ENCODE assay signal across 14 cellular contexts in the genomic region with DNA sequence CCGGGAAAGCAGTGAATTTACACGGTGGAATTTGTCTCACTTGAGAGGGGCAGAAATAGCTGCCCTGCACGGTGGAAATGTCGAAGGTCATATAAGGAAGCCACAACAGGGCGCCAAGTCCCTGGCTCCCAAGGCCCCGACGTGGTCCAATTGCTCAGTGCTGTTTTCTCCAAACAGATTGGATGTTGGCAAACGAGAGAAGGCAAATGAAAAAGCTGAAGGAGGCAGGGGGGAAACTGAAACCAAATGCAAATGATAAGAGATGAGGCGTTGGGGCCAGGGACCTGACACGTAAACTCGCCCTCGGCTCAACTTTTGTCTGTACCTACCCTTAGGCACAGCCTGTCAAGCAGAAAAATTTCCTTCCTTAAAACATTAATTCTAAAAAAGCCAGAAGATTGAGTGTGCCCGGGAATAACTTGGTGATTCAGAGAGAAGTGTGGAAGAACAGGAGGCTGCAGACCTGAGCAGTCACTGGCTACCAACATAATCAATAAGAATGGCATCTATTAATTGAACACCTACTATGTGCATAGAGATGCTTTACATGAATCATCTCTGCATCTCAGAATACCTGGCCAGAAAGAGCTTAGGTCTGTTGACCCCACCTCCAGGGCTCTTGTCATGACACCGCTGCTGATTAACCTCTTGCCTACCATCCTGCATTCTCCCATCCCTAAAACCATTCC. TPM values are rescaled to one million over a fixed set of nuclear protein-coding genes. Genes with fewer than 3 reads are reported as not detected.
A peak's percentile ranks its signal among the peaks of the same experiment; 100 is the strongest.
DNase-seq lines count a peak whose midpoint lies in the region; TF ChIP-seq lines count a peak whose summit lies in the region.
"Had no signal": no experiment of that assay in that cellular context is flagged by ENCODE, and none has a peak within 500 bp of the region (broad histone marks: within the 10 kb centered on the region; RNA-seq: fewer than 3 reads in every experiment).

No MANE protein-coding gene starts in this region.

- in situ Hi-C loops in G401 (cut with HindIII; ENCODE audit: low sequenced_read_pairs): no loop called here

- H4K91ac ChIP-seq in neuronal stem cell (ENCODE audit: low read depth, low read length, poor library complexity): no peak overlapping the region

- no CpG with 5 or more reads among the region's 14 CpGs for WGBS in neuronal stem cell (ENCODE audit: extremely low coverage in 2 of 2, insufficient read length in 2 of 2, insufficient replicate concordance in 1 of 2), 2 donors

- H3K27me3 ChIP-seq in fibroblast of lung (ENCODE audit: control insufficient read depth, insufficient read depth, low read length) (no peaks in the 10 kb centered on the region), neuronal stem cell (ENCODE audit: control insufficient read depth in 3 of 3, insufficient read depth in 3 of 3, low read depth in 1 of 3, low read length in 3 of 3) (peaks cover 0 to 41% (median 0%) of the 10 kb centered on the region in 3 experiments)
- H3K27me3 ChIP-seq: BE2C had no signal

- no peaks in the 10 kb centered on the region for H3K9me3 ChIP-seq in fibroblast of lung (ENCODE audit: control insufficient read depth, insufficient read depth, low read depth, low read length)
- H3K9me3 ChIP-seq in neuronal stem cell (replicated peaks in 1 of 2; ENCODE audit: control insufficient read depth in 2 of 2, insufficient read depth in 1 of 2, low read depth in 1 of 2, low read length in 2 of 2): no peaks in the 10 kb centered on the region
- H3K9me3 ChIP-seq: BE2C, psoas muscle had no signal

- no peak overlapping the region for H2BK12ac ChIP-seq in neuronal stem cell (ENCODE audit: low read length)

- H3K79me1 ChIP-seq in neuronal stem cell (ENCODE audit: low read depth, low read length): no peaks in the 10 kb centered on the region

- H2BK5ac ChIP-seq in neuronal stem cell (ENCODE audit: low read length): no peak overlapping the region

- H3K23ac ChIP-seq in neuronal stem cell (ENCODE audit: low read depth, low read length, poor library complexity): no peak overlapping the region

- peak overlapping the region; percentile 81 for H3K4me2 ChIP-seq in fibroblast of lung (ENCODE audit: extremely low read depth, insufficient read depth, low read length)
- no peak overlapping the region for H3K4me2 ChIP-seq in neuronal stem cell (ENCODE audit: insufficient read depth, low read length, poor library complexity, severe bottlenecking)

- H4K8ac ChIP-seq in neuronal stem cell (ENCODE audit: low read depth, low read length): no peak overlapping the region

- no peak overlapping the region for H2BK15ac ChIP-seq in neuronal stem cell (ENCODE audit: low read length)

- H3K36me3 ChIP-seq in fibroblast of lung (ENCODE audit: control insufficient read depth, insufficient read depth, low read length) (no peaks in the 10 kb centered on the region), neuronal stem cell (replicated peaks in 1 of 2; ENCODE audit: control insufficient read depth in 2 of 2, insufficient read depth in 2 of 2, low read length in 2 of 2) (no peaks in the 10 kb centered on the region)
- H3K36me3 ChIP-seq: BE2C had no signal

- no peaks in the 10 kb centered on the region for H4K20me1 ChIP-seq in fibroblast of lung (ENCODE audit: control insufficient read depth, extremely low read depth, insufficient read depth, low read length)

- no peaks in the 10 kb centered on the region for H3K79me2 ChIP-seq in fibroblast of lung (ENCODE audit: control insufficient read depth, insufficient read depth, low read length)

- no peak overlapping the region for H3K9ac ChIP-seq in fibroblast of lung (ENCODE audit: insufficient read depth, low read length)
- H3K9ac ChIP-seq in neuronal stem cell (ENCODE audit: low read depth, low read length, poor library complexity): no peak overlapping the region

- no peak for TF ChIP-seq CTCF in fibroblast of lung (conservative IDR thresholded peaks at IDR 0.05 in 1 of 2, IDR thresholded peaks at IDR 0.05 in 1 of 2; ENCODE audit: low read depth in 1 of 2, low read length in 2 of 2)

- no peak overlapping the region for H2BK120ac ChIP-seq in neuronal stem cell (ENCODE audit: low read depth, low read length)

- no peak overlapping the region for H2AK5ac ChIP-seq in neuronal stem cell (ENCODE audit: low read depth, low read length)

- H3K18ac ChIP-seq in neuronal stem cell (ENCODE audit: low read length): no peak overlapping the region

- H3K4ac ChIP-seq in neuronal stem cell (ENCODE audit: low read length): no peak overlapping the region

- H3K4me1 ChIP-seq in fibroblast of lung (ENCODE audit: control insufficient read depth, extremely low read depth, insufficient read depth, low read length): peaks cover 6% of the 10 kb centered on the region
- peaks cover 0 to 2% of the 10 kb centered on the region in 2 donors for H3K4me1 ChIP-seq in neuronal stem cell (ENCODE audit: control insufficient read depth in 2 of 2, insufficient read depth in 1 of 2, low read depth in 1 of 2, low read length in 2 of 2)

- H3K27ac ChIP-seq in fibroblast of lung (ENCODE audit: insufficient read depth, low read length): peak overlapping the region; percentile 28
- no peak overlapping the region for H3K27ac ChIP-seq in neuronal stem cell (replicated peaks; ENCODE audit: low read length)
- H3K27ac ChIP-seq: psoas muscle had no signal

- peak overlapping the region; percentile 80 for H2AFZ ChIP-seq in fibroblast of lung (ENCODE audit: low read length)
- peak overlapping the region; percentile 20 for H2AFZ ChIP-seq in neuronal stem cell (ENCODE audit: low read length)

- H3K4me3 ChIP-seq in fibroblast of lung (replicated peaks in 1 of 4; ENCODE audit: control extremely low read depth in 1 of 4, insufficient read depth in 1 of 4, low read depth in 3 of 4, low read length in 4 of 4): peak overlapping the region in 2 of 4 experiments; percentile 18 to 20
- no peak overlapping the region for H3K4me3 ChIP-seq in neuronal stem cell (ENCODE audit: low read length in 2 of 2)
- H3K4me3 ChIP-seq: psoas muscle had no signal

- DNase-seq in G401 (ENCODE audit: low spot score) (peak; percentile 63), M059J (ENCODE audit: low read depth) (peak; percentile 87), fibroblast of lung (ENCODE audit: low read depth in 2 of 2) (peak in 1 of 2 donors; percentile 20), neuronal stem cell (ENCODE audit: low spot score) (no peak), NCI-H1694 (lab: John Stamatoyannopoulos, UW) (no peak), 8988T (no peak), DMS153 (lab: John Stamatoyannopoulos, UW) (no peak), SW480 (ENCODE audit: low spot score) (no peak)
- DNase-seq: activated CD8-positive, alpha-beta memory T cell treated with anti-CD3 and anti-CD28 coated beads, Interleukin-2, amount 50 U/mL, for 48 hours; activated naive CD8-positive, alpha-beta T cell treated with anti-CD3 and anti-CD28 coated beads, Interleukin-2, amount 10 ng/mL, durations not matched to agents 7 days and 5 days; BE2C; DMS79; stimulated activated CD4-positive, alpha-beta T cell treated with anti-CD3 and anti-CD28 coated beads, Interleukin-4, amount 100 ng/mL, for 24 hours had no signal

- H3K14ac ChIP-seq in neuronal stem cell (ENCODE audit: low read length): no peak overlapping the region

RNA-seq across cellular contexts. Expression of gene PINK1, which starts 16.6 kb away (rescaled TPM):
- 53.3 and 57.1 TPM in 2 replicates for total RNA-seq in G401 (2014; rRNA removed; shearing (Covaris generic))
- total RNA-seq in M059J (2014; rRNA removed; shearing (Covaris generic)): 151 and 194 TPM in 2 replicates
- 87.8 and 106 TPM in 2 replicates for total RNA-seq in fibroblast of lung
- 36.9 and 51.9 TPM in 2 replicates for polyA plus RNA-seq in fibroblast of lung
- polyA plus RNA-seq in fibroblast of lung (2012): 49.2 and 62.7 TPM in 2 replicates
- 28.7 and 41.0 TPM in 2 replicates for polyA minus RNA-seq in fibroblast of lung (ENCODE audit: low replicate concordance)
- 22.0 TPM for polyA plus RNA-seq in neuronal stem cell (2013, experiment 1 of 2)
- 19.8 TPM for polyA plus RNA-seq in neuronal stem cell (2013, experiment 2 of 2)

RNA-seq across cellular contexts. Expression of gene CDA, which starts 27.7 kb away (rescaled TPM):
- total RNA-seq in G401 (2014; rRNA removed; shearing (Covaris generic)): not detected in 2 replicates
- 1.1 and 2.1 TPM in 2 replicates for total RNA-seq in M059J (2014; rRNA removed; shearing (Covaris generic))
- 0.50 TPM in 1 of 2 replicates, not detected in the other for total RNA-seq in fibroblast of lung
- 3.0 and 4.2 TPM in 2 replicates for polyA plus RNA-seq in fibroblast of lung
- polyA plus RNA-seq in fibroblast of lung (2012): 3.5 and 4.9 TPM in 2 replicates
- polyA minus RNA-seq in fibroblast of lung (ENCODE audit: low replicate concordance): 9.2 and 9.3 TPM in 2 replicates
- 0.29 TPM for polyA plus RNA-seq in neuronal stem cell (2013, experiment 1 of 2)
- 0.36 TPM for polyA plus RNA-seq in neuronal stem cell (2013, experiment 2 of 2)
- total RNA-seq: activated naive CD8-positive, alpha-beta T cell treated with anti-CD3 and anti-CD28 coated beads, Interleukin-2, amount 10 ng/mL, durations not matched to agents 7 days and 5 days had no signal

RNA-seq across cellular contexts. Expression of gene DDOST, which starts 44.6 kb away (rescaled TPM):
- 389 and 401 TPM in 2 replicates for total RNA-seq in G401 (2014; rRNA removed; shearing (Covaris generic))
- total RNA-seq in M059J (2014; rRNA removed; shearing (Covaris generic)): 582 and 590 TPM in 2 replicates
- 263 and 319 TPM in 2 replicates for total RNA-seq in fibroblast of lung
- polyA plus RNA-seq in fibroblast of lung: 372 and 396 TPM in 2 replicates
- 274 and 289 TPM in 2 replicates for polyA plus RNA-seq in fibroblast of lung (2012)
- 194 and 208 TPM in 2 replicates for polyA minus RNA-seq in fibroblast of lung (ENCODE audit: low replicate concordance)
- 115 TPM for polyA plus RNA-seq in neuronal stem cell (2013, experiment 1 of 2)
- polyA plus RNA-seq in neuronal stem cell (2013, experiment 2 of 2): 115 TPM

Comparison
In these comparisons a context has a peak if more than half of its experiments do, and no peak if none do; other contexts are left out.
1. DNase-seq: peak in G401 (single experiment) and M059J (single experiment); none in neuronal stem cell (single experiment), NCI-H1694 (single experiment), 8988T (single experiment), DMS153 (single experiment) and SW480 (single experiment).